Comparison of ENCODE assay signal across 10 cellular contexts in genomic region chr12:4579305-4580097, GRCh38. TPM values are rescaled to one million over a fixed set of nuclear protein-coding genes. Genes with fewer than 3 reads are reported as not detected.
DNase-seq lines count a peak whose midpoint lies in the region; ATAC-seq and TF ChIP-seq lines count a peak whose summit lies in the region.
"Had no signal": no experiment of that assay in that cellular context is flagged by ENCODE, and none has a peak within 500 bp of the region (broad histone marks: within the 10 kb centered on the region; RNA-seq: fewer than 3 reads in every experiment).

No MANE protein-coding gene starts in this region.

- no peaks in the 10 kb centered on the region for H3K36me3 ChIP-seq in tibial nerve

- no peaks in the 10 kb centered on the region for H3K4me1 ChIP-seq in tibial nerve

- no peaks in the 10 kb centered on the region for H3K27me3 Mint-ChIP-seq in CD4-positive, alpha-beta T cell

- peaks cover 6% of the 10 kb centered on the region for H3K27me3 ChIP-seq in CD4-positive, alpha-beta T cell (ENCODE audit: control insufficient read depth, insufficient read depth, low read length)
- no peaks in the 10 kb centered on the region for H3K27me3 ChIP-seq in HL-60 (ENCODE audit: insufficient read depth, poor library complexity, severe bottlenecking)
- no peaks in the 10 kb centered on the region for H3K27me3 ChIP-seq in tibial nerve

- TF ChIP-seq POLR2A in tibial nerve (IDR thresholded peaks at IDR 0.05): no peak

- H3K27ac Mint-ChIP-seq in CD4-positive, alpha-beta T cell: no peak overlapping the region
- H3K27ac Mint-ChIP-seq: natural killer cell had no signal

- POLR2A ChIA-PET in CD4-positive, alpha-beta T cell (lab: Charles Lee): no interaction called here

- H3K4me3 ChIP-seq in HL-60 (replicated peaks; ENCODE audit: insufficient read depth, low read length) (no peak overlapping the region), tibial nerve (no peak overlapping the region)

- H3K4me3 Mint-ChIP-seq in CD4-positive, alpha-beta T cell: no peak overlapping the region
- H3K4me3 Mint-ChIP-seq: natural killer cell had no signal

- intact Hi-C loops in CD4-positive, alpha-beta T cell (cut with DNase I, micrococcal nuclease): loop anchor here in 1 of 2 experiments (2.0 kb wide), 1 partner anchor 179 kb away; no protein-coding TSS in a partner anchor

- ATAC-seq in CD4-positive, alpha-beta T cell (ENCODE audit: poor library complexity): no peak
- no peak for ATAC-seq in GM21423 (IDR thresholded peaks at IDR 0.05; ENCODE audit: unreplicated experiment)
- ATAC-seq: natural killer cell had no signal

- no peak overlapping the region for H3K27ac ChIP-seq in CD4-positive, alpha-beta T cell (ENCODE audit: low read depth, low read length)
- H3K27ac ChIP-seq in HL-60 (replicated peaks) (no peak overlapping the region), tibial nerve (no peak overlapping the region)

- 17 to 19% methylated on average over 8 of the region's 8 CpGs for WGBS in tibial nerve, 2 donors

- TF ChIP-seq EP300 in tibial nerve (IDR thresholded peaks at IDR 0.05): no peak

- CTCF ChIA-PET in CD4-positive, alpha-beta T cell (lab: Charles Lee): no interaction called here

- H3K4me1 Mint-ChIP-seq in CD4-positive, alpha-beta T cell (ENCODE audit: low read depth): no peaks in the 10 kb centered on the region
- H3K4me1 Mint-ChIP-seq: natural killer cell had no signal

- no peaks in the 10 kb centered on the region for H3K36me3 Mint-ChIP-seq in CD4-positive, alpha-beta T cell (ENCODE audit: low read depth)
- H3K36me3 Mint-ChIP-seq: natural killer cell had no signal

- no peaks in the 10 kb centered on the region for H3K9me3 Mint-ChIP-seq in CD4-positive, alpha-beta T cell
- H3K9me3 Mint-ChIP-seq: natural killer cell had no signal

- no peaks in the 10 kb centered on the region for H3K9me3 ChIP-seq in CD4-positive, alpha-beta T cell (ENCODE audit: control insufficient read depth, low read length)
- no peaks in the 10 kb centered on the region for H3K9me3 ChIP-seq in tibial nerve

- DNase-seq in CD4-positive, alpha-beta T cell: no peak
- DNase-seq in HL-60 (ENCODE audit: low read depth in 1 of 2, low spot score in 1 of 2) (peak in 1 of 2 experiments; percentile 60), SW480 (ENCODE audit: low spot score) (peak; percentile 29), inferior parietal cortex (ENCODE audit: extremely low spot score) (peak; percentile 5), tibial nerve (ENCODE audit: low spot score in 2 of 2) (no peak), HK-2 (ENCODE audit: unreplicated experiment) (no peak)
- DNase-seq in stimulated activated CD8-positive, alpha-beta memory T cell treated with anti-CD3 and anti-CD28 coated beads, Interleukin-4, amount 100 ng/mL, for 48 hours: no peak
- DNase-seq: activated gamma-delta T cell, natural killer cell had no signal

- peak; percentile 4 for TF ChIP-seq CTCF in CD4-positive, alpha-beta T cell (IDR thresholded peaks at IDR 0.05)
- TF ChIP-seq CTCF in HL-60 (IDR thresholded peaks at IDR 0.05; ENCODE audit: insufficient read depth, low read length) (peak; percentile 15), tibial nerve (IDR thresholded peaks at IDR 0.05) (peak in 1 of 5 experiments; percentile 6)

RNA-seq across cellular contexts. Expression of gene DYRK4, which starts 17.5 kb away (rescaled TPM):
- 1 to 10 TPM; 5.4 to 7.2 TPM for total RNA-seq in CD4-positive, alpha-beta T cell
- 10 to 100 TPM; 26.7 to 54.0 (median 40.9) TPM for total RNA-seq in tibial nerve

RNA-seq across cellular contexts. Expression of gene RAD51AP1, which starts 40.8 kb away (rescaled TPM):
- under 1 TPM; 0.45 to 0.93 TPM for total RNA-seq in CD4-positive, alpha-beta T cell
- total RNA-seq in tibial nerve: 1 to 10 TPM in 2 of 4 donors, under 1 TPM in 2; 0.44 to 4.8 (median 1.6) TPM

Comparison
In these comparisons a context has a peak if more than half of its experiments do, and no peak if none do; other contexts are left out.
1. DNase-seq: peak in SW480 (single experiment) and inferior parietal cortex (single experiment); none in CD4-positive, alpha-beta T cell (0 of 10), tibial nerve (0 of 2), HK-2 (single experiment) and stimulated activated CD8-positive, alpha-beta memory T cell treated with anti-CD3 and anti-CD28 coated beads, Interleukin-4, amount 100 ng/mL, for 48 hours (single experiment).